Comparison of ENCODE assay signal across 17 cellular contexts in genomic region chr5:149801307-149801985, GRCh38.
DNase-seq lines count a peak whose midpoint lies in the region; ATAC-seq and TF ChIP-seq lines count a peak whose summit lies in the region.
"Had no signal": no experiment of that assay in that cellular context is flagged by ENCODE, and none has a peak within 500 bp of the region (broad histone marks: within the 10 kb centered on the region; RNA-seq: fewer than 3 reads in every experiment).

No MANE protein-coding gene starts in this region.

- CTCF ChIA-PET in CD4-positive, alpha-beta T cell (lab: Charles Lee): no interaction called here

- H3K27ac ChIP-seq in caudate nucleus (ENCODE audit: low read depth, low read length) (peak overlapping the region; percentile 16), parathyroid adenoma (peak overlapping the region; percentile 48)
- no peak overlapping the region for H3K27ac ChIP-seq in CD4-positive, alpha-beta T cell (ENCODE audit: low read depth, low read length)
- H3K27ac ChIP-seq: C4-2B, suprapubic skin had no signal

- no peak overlapping the region for H3K4me2 ChIP-seq in parathyroid adenoma (ENCODE audit: low read length)

- peak overlapping the region; percentile 73 for H2AFZ ChIP-seq in parathyroid adenoma

- POLR2A ChIA-PET in CD4-positive, alpha-beta T cell (lab: Charles Lee): no interaction called here

- DNase-seq in DMS79 (lab: John Stamatoyannopoulos, UW): peak; percentile 37
- DNase-seq in NCI-H187 treated with DMSO at 0.1 percent for 48 hours (lab: John Stamatoyannopoulos, UW): peak; percentile 74
- DNase-seq in caudate nucleus (lab: John Stamatoyannopoulos, UW): no peak
- no peak for DNase-seq in CD4-positive, alpha-beta T cell
- no peak for DNase-seq in activated T-cell treated with anti-CD3 and anti-CD28 coated beads, Interleukin-2, amount 50 U/mL, for 4 hours
- DNase-seq in HPDE6-E6E7 (ENCODE audit: extremely low spot score): no peak
- DNase-seq: activated CD8-positive, alpha-beta memory T cell treated with anti-CD3 and anti-CD28 coated beads, Interleukin-2, amount 50 U/mL, for 48 hours; EL; PC-3; stimulated activated CD4-positive, alpha-beta T cell treated with anti-CD3 and anti-CD28 coated beads, Interleukin-15, amount 100 ng/mL, for 24 hours had no signal

- ATAC-seq in CD4-positive, alpha-beta T cell (ENCODE audit: poor library complexity): no peak
- no peak for ATAC-seq in GM21360 (IDR thresholded peaks at IDR 0.05; ENCODE audit: unreplicated experiment)
- no peak for ATAC-seq in activated T-cell treated with anti-CD3 and anti-CD28 coated beads, Interleukin-2, amount 50 U/mL, for 4 hours
- ATAC-seq: activated CD4-positive, CD25-positive, alpha-beta regulatory T cell treated with anti-CD3 and anti-CD28 coated beads, Interleukin-2, amount 50 U/mL, for 24 hours; PC-3 had no signal

- no peak overlapping the region for H3K4me3 ChIP-seq in parathyroid adenoma (ENCODE audit: low read depth, low read length)
- H3K4me3 ChIP-seq: suprapubic skin had no signal

- H3K27me3 ChIP-seq in parathyroid adenoma (ENCODE audit: control insufficient read depth, insufficient read depth, low read length): no peaks in the 10 kb centered on the region
- H3K27me3 ChIP-seq in CD4-positive, alpha-beta T cell (ENCODE audit: control insufficient read depth, insufficient read depth, low read length): no peaks in the 10 kb centered on the region
- H3K27me3 ChIP-seq: suprapubic skin had no signal

- no peaks in the 10 kb centered on the region for H3K9me3 Mint-ChIP-seq in CD4-positive, alpha-beta T cell
- H3K9me3 Mint-ChIP-seq in activated T-cell treated with anti-CD3 and anti-CD28 coated beads, Interleukin-2, amount 50 U/mL, for 4 hours: no peaks in the 10 kb centered on the region
- H3K9me3 Mint-ChIP-seq: central memory CD8-positive, alpha-beta T cell had no signal

- peaks cover 5% of the 10 kb centered on the region for H3K79me2 ChIP-seq in parathyroid adenoma

- H3K36me3 ChIP-seq in parathyroid adenoma (ENCODE audit: control insufficient read depth, insufficient read depth, low read length): no peaks in the 10 kb centered on the region
- H3K36me3 ChIP-seq: suprapubic skin had no signal

- H3K27ac Mint-ChIP-seq in CD4-positive, alpha-beta T cell: no peak overlapping the region
- H3K27ac Mint-ChIP-seq: activated naive CD8-positive, alpha-beta T cell had no signal

- H3K9ac ChIP-seq in parathyroid adenoma: no peak overlapping the region

- no peaks in the 10 kb centered on the region for H3K9me3 ChIP-seq in parathyroid adenoma (ENCODE audit: control insufficient read depth, low read length)
- no peaks in the 10 kb centered on the region for H3K9me3 ChIP-seq in CD4-positive, alpha-beta T cell (ENCODE audit: control insufficient read depth, low read length)
- H3K9me3 ChIP-seq: suprapubic skin had no signal

- peaks cover 66% of the 10 kb centered on the region for H3K4me1 ChIP-seq in parathyroid adenoma

- H3K4me3 Mint-ChIP-seq in CD4-positive, alpha-beta T cell: no peak overlapping the region
- no peak overlapping the region for H3K4me3 Mint-ChIP-seq in activated T-cell treated with anti-CD3 and anti-CD28 coated beads, Interleukin-2, amount 50 U/mL, for 4 hours
- H3K4me3 Mint-ChIP-seq: activated naive CD8-positive, alpha-beta T cell; central memory CD8-positive, alpha-beta T cell had no signal

- H3K27me3 Mint-ChIP-seq in CD4-positive, alpha-beta T cell: no peaks in the 10 kb centered on the region
- H3K27me3 Mint-ChIP-seq in activated T-cell treated with anti-CD3 and anti-CD28 coated beads, Interleukin-2, amount 50 U/mL, for 4 hours (ENCODE audit: low read depth): no peaks in the 10 kb centered on the region
- H3K27me3 Mint-ChIP-seq: activated naive CD8-positive, alpha-beta T cell; central memory CD8-positive, alpha-beta T cell had no signal

- no peak for TF ChIP-seq CTCF in parathyroid adenoma (IDR thresholded peaks at IDR 0.05)
- no peak for TF ChIP-seq CTCF in CD4-positive, alpha-beta T cell (IDR thresholded peaks at IDR 0.05)

- H3K4me1 Mint-ChIP-seq in CD4-positive, alpha-beta T cell (ENCODE audit: low read depth): peaks cover 5% of the 10 kb centered on the region
- no peaks in the 10 kb centered on the region for H3K4me1 Mint-ChIP-seq in activated T-cell treated with anti-CD3 and anti-CD28 coated beads, Interleukin-2, amount 50 U/mL, for 4 hours (ENCODE audit: low read depth)
- H3K4me1 Mint-ChIP-seq: central memory CD8-positive, alpha-beta T cell had no signal

- H3K36me3 Mint-ChIP-seq in CD4-positive, alpha-beta T cell (ENCODE audit: low read depth): no peaks in the 10 kb centered on the region
- no peaks in the 10 kb centered on the region for H3K36me3 Mint-ChIP-seq in activated T-cell treated with anti-CD3 and anti-CD28 coated beads, Interleukin-2, amount 50 U/mL, for 4 hours (ENCODE audit: insufficient read depth)
- H3K36me3 Mint-ChIP-seq: activated naive CD8-positive, alpha-beta T cell had no signal

- intact Hi-C loops in CD4-positive, alpha-beta T cell (cut with DNase I, micrococcal nuclease): no loop called here

Comparison
In these comparisons a context has a peak if more than half of its experiments do, and no peak if none do; other contexts are left out.
1. DNase-seq: peak in DMS79 (single experiment) and NCI-H187 treated with DMSO at 0.1 percent for 48 hours (single experiment); none in caudate nucleus (0 of 61), CD4-positive, alpha-beta T cell (0 of 10), activated T-cell treated with anti-CD3 and anti-CD28 coated beads, Interleukin-2, amount 50 U/mL, for 4 hours (single experiment) and HPDE6-E6E7 (single experiment).